ENCODE assay signal across 10 cellular contexts in genomic region chr4:42643685-42644084, GRCh38. TPM values are rescaled to one million over a fixed set of nuclear protein-coding genes. Genes with fewer than 3 reads are reported as not detected.
DNase-seq lines count a peak whose midpoint lies in the region; ATAC-seq and TF ChIP-seq lines count a peak whose summit lies in the region.
"Had no signal": no experiment of that assay in that cellular context is flagged by ENCODE, and none has a peak within 500 bp of the region (broad histone marks: within the 10 kb centered on the region; RNA-seq: fewer than 3 reads in every experiment).

No MANE protein-coding gene starts in this region.

- H3K36me3 Mint-ChIP-seq in Caco-2 (ENCODE audit: insufficient read depth, unreplicated experiment) = no peaks in the 10 kb centered on the region

- H3K4me3 ChIP-seq in sigmoid colon (no peak overlapping the region), Caco-2 (ENCODE audit: low read depth, low read length) (no peak overlapping the region), WERI-Rb-1 (ENCODE audit: low read depth, low read length) (no peak overlapping the region)

- TF ChIP-seq EP300 in sigmoid colon (IDR thresholded peaks at IDR 0.05) = no peak

- H3K4me1 Mint-ChIP-seq in Caco-2 (ENCODE audit: low read depth, unreplicated experiment) = peaks cover 21% of the 10 kb centered on the region

- POLR2A ChIA-PET in Caco-2 (lab: Charles Lee) = no interaction called here

- intact Hi-C loops in sigmoid colon (cut with DNase I) (no loop called here), Caco-2 (cut with micrococcal nuclease; ENCODE audit: unreplicated experiment) (no loop called here)

- H3K27me3 Mint-ChIP-seq in Caco-2 (ENCODE audit: insufficient read depth, unreplicated experiment) = no peaks in the 10 kb centered on the region

- H3K9me3 Mint-ChIP-seq in Caco-2 (ENCODE audit: unreplicated experiment) = no peaks in the 10 kb centered on the region

- H3K9me3 ChIP-seq in sigmoid colon (no peaks in the 10 kb centered on the region), Caco-2 (no peaks in the 10 kb centered on the region), WERI-Rb-1 (ENCODE audit: severe bottlenecking) (no peaks in the 10 kb centered on the region)

- no peak overlapping the region for H3K27ac Mint-ChIP-seq in Caco-2 (ENCODE audit: unreplicated experiment)

- CTCF ChIA-PET in Caco-2 (lab: Charles Lee) = no interaction called here

- H3K27me3 ChIP-seq in sigmoid colon = no peaks in the 10 kb centered on the region
- no peaks in the 10 kb centered on the region for H3K27me3 ChIP-seq in Caco-2 (replicated peaks; ENCODE audit: control insufficient read depth, insufficient read depth, low read length)
- H3K27me3 ChIP-seq in WERI-Rb-1 (ENCODE audit: insufficient read depth, low read depth, severe bottlenecking) = no peaks in the 10 kb centered on the region

- H3K36me3 ChIP-seq in sigmoid colon (no peaks in the 10 kb centered on the region), Caco-2 (ENCODE audit: control insufficient read depth, insufficient read depth, low read length) (no peaks in the 10 kb centered on the region), WERI-Rb-1 (no peaks in the 10 kb centered on the region)

- TF ChIP-seq POLR2A in sigmoid colon (IDR thresholded peaks at IDR 0.05) = no peak

- H3K4me1 ChIP-seq in sigmoid colon (no peaks in the 10 kb centered on the region), Caco-2 (peaks cover 38% of the 10 kb centered on the region)

- ATAC-seq in GM18517 (IDR thresholded peaks at IDR 0.05; ENCODE audit: unreplicated experiment) (peak; percentile 69), GM21717 (IDR thresholded peaks at IDR 0.05; ENCODE audit: unreplicated experiment) (peak; percentile 70), HG03460 (IDR thresholded peaks at IDR 0.05; ENCODE audit: unreplicated experiment) (peak; percentile 56)

- BruUV-seq in Caco-2 (replicated peaks; lab: Mats Ljungman, UMichigan) = no TSS peak

- DNase-seq in inferior parietal cortex (ENCODE audit: extremely low spot score) (peak; percentile 7), sigmoid colon (no peak), Caco-2 (no peak), WERI-Rb-1 (no peak)
- no peak for DNase-seq in stimulated activated CD4-positive, alpha-beta T cell treated with anti-CD3 and anti-CD28 coated beads, Interleukin-2, amount 100 ng/mL, for 24 hours
- DNase-seq: amygdala, nucleus accumbens had no signal

- H3K27ac ChIP-seq in sigmoid colon (no peak overlapping the region), WERI-Rb-1 (no peak overlapping the region)

- WGBS in sigmoid colon, 2 donors = 62 to 90% methylated on average over 5 of the region's 5 CpGs

- H3K4me3 Mint-ChIP-seq in Caco-2 (ENCODE audit: unreplicated experiment) = no peak overlapping the region

- no peak for TF ChIP-seq CTCF in sigmoid colon (IDR thresholded peaks at IDR 0.05)
- no peak for TF ChIP-seq CTCF in Caco-2 (IDR thresholded peaks at IDR 0.05; ENCODE audit: insufficient read depth in 1 of 2, low read depth in 1 of 2, low read length in 1 of 2, severe bottlenecking in 1 of 2, unreplicated experiment in 1 of 2)
- TF ChIP-seq CTCF in WERI-Rb-1 (IDR thresholded peaks at IDR 0.05; ENCODE audit: low read depth, low read length) = no peak

RNA-seq across cellular contexts. Expression of gene ATP8A1, which starts 13.2 kb away (rescaled TPM):
- total RNA-seq in sigmoid colon (10 to 100 TPM; 10.5 to 19.3 (median 15.5) TPM), Caco-2 (2022) (9.3 and 11.6 TPM in 2 replicates)
- 10 to 100 TPM in 1 of 3 donors, 1 to 10 TPM in 2; 2.4 to 18.6 (median 2.5) TPM for polyA plus RNA-seq in sigmoid colon
